In the genomic region with DNA sequence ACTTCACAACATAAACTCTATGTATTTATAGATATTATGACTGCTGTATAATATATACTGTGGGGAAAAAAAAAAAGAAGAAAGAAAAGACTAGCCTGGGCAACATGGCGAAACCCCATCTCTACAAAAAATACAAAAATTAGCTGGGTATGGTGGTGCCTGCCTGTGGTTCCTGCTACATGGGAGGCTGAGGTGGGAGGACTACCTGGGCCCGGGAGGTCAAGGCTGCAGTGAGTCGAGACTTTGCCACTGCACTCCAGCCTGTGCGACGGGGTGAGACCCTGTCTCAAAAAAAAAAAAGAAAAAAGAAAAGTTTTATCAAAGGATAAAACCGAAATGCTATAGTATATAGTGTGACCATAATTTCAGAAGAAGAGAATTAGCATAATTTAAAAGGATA, we compare ENCODE assay signal across 10 cellular contexts. TPM values are rescaled to one million over a fixed set of nuclear protein-coding genes. Genes with fewer than 3 reads are reported as not detected.
DNase-seq lines count a peak whose midpoint lies in the region; ATAC-seq and TF ChIP-seq lines count a peak whose summit lies in the region.
"Had no signal": no experiment of that assay in that cellular context is flagged by ENCODE, and none has a peak within 500 bp of the region (broad histone marks: within the 10 kb centered on the region; RNA-seq: fewer than 3 reads in every experiment).

No MANE protein-coding gene starts in this region.

- H3K27ac ChIP-seq in left lung (no peak overlapping the region), suprapubic skin (no peak overlapping the region)
- H3K27ac ChIP-seq: RWPE1 had no signal

- H3K9me3 Mint-ChIP-seq in activated T-cell treated with anti-CD3 and anti-CD28 coated beads, Interleukin-2, amount 50 U/mL, for 4 hours = no peaks in the 10 kb centered on the region
- no peaks in the 10 kb centered on the region for H3K9me3 Mint-ChIP-seq in activated naive CD8-positive, alpha-beta T cell treated with anti-CD3 and anti-CD28 coated beads, Interleukin-2, amount 10 ng/mL, durations not matched to agents 7 days and 5 days
- H3K9me3 Mint-ChIP-seq: CD14-positive monocyte had no signal

- POLR2A ChIA-PET in activated naive CD8-positive, alpha-beta T cell treated with anti-CD3 and anti-CD28 coated beads, Interleukin-2, amount 10 ng/mL, durations not matched to agents 7 days and 5 days (lab: Charles Lee) = no interaction called here

- no peak for TF ChIP-seq EP300 in suprapubic skin (IDR thresholded peaks at IDR 0.05)

- ATAC-seq in activated T-cell treated with anti-CD3 and anti-CD28 coated beads, Interleukin-2, amount 50 U/mL, for 4 hours = no peak
- no peak for ATAC-seq in activated naive CD8-positive, alpha-beta T cell treated with anti-CD3 and anti-CD28 coated beads, Interleukin-2, amount 10 ng/mL, durations not matched to agents 7 days and 5 days (ENCODE audit: low read depth)
- no peak for ATAC-seq in left lung
- ATAC-seq in mucosa of descending colon = no peak
- no peak for ATAC-seq in GM21619 (IDR thresholded peaks at IDR 0.05; ENCODE audit: unreplicated experiment)

- no peak for TF ChIP-seq POLR2A in suprapubic skin (IDR thresholded peaks at IDR 0.05)

- DNase-seq in activated T-cell treated with anti-CD3 and anti-CD28 coated beads, Interleukin-2, amount 50 U/mL, for 4 hours = no peak
- no peak for DNase-seq in activated T-cell treated with anti-CD3 and anti-CD28 coated beads, Interleukin-2, amount 50 U/mL, for 1 hour
- DNase-seq in activated naive CD8-positive, alpha-beta T cell treated with anti-CD3 and anti-CD28 coated beads, Interleukin-2, amount 10 ng/mL, durations not matched to agents 7 days and 5 days = no peak
- DNase-seq in left lung (no peak), suprapubic skin (ENCODE audit: low spot score in 2 of 2) (no peak), mucosa of descending colon (no peak), ureter (ENCODE audit: low spot score) (no peak)

- no peaks in the 10 kb centered on the region for H3K27me3 Mint-ChIP-seq in activated T-cell treated with anti-CD3 and anti-CD28 coated beads, Interleukin-2, amount 50 U/mL, for 4 hours (ENCODE audit: low read depth)
- H3K27me3 Mint-ChIP-seq in activated naive CD8-positive, alpha-beta T cell treated with anti-CD3 and anti-CD28 coated beads, Interleukin-2, amount 10 ng/mL, durations not matched to agents 7 days and 5 days = no peaks in the 10 kb centered on the region

- H3K4me1 Mint-ChIP-seq in activated T-cell treated with anti-CD3 and anti-CD28 coated beads, Interleukin-2, amount 50 U/mL, for 4 hours (ENCODE audit: low read depth) = peaks cover 65% of the 10 kb centered on the region
- peaks cover 40% of the 10 kb centered on the region for H3K4me1 Mint-ChIP-seq in activated naive CD8-positive, alpha-beta T cell treated with anti-CD3 and anti-CD28 coated beads, Interleukin-2, amount 10 ng/mL, durations not matched to agents 7 days and 5 days

- intact Hi-C loops in left lung (cut with DNase I) = no loop called here
- intact Hi-C loops in mucosa of descending colon (cut with DNase I, micrococcal nuclease) = no loop called here

- 89% methylated on average over 6 of the region's 6 CpGs for WGBS in suprapubic skin

- H3K4me3 ChIP-seq in left lung = peak overlapping the region; percentile 12 to 92
- peak overlapping the region; percentile 74 for H3K4me3 ChIP-seq in suprapubic skin
- no peak overlapping the region for H3K4me3 ChIP-seq in mucosa of descending colon

- TF ChIP-seq CTCF in left lung (IDR thresholded peaks at IDR 0.05) (no peak), suprapubic skin (IDR thresholded peaks at IDR 0.05) (no peak), mucosa of descending colon (IDR thresholded peaks at IDR 0.05) (no peak)

- H3K4me1 ChIP-seq in left lung (peaks cover 38 to 73% of the 10 kb centered on the region in 2 donors), suprapubic skin (peaks cover 60% of the 10 kb centered on the region), mucosa of descending colon (ENCODE audit: low read depth) (peaks cover 44% of the 10 kb centered on the region)

- peaks cover 19% of the 10 kb centered on the region for H3K36me3 Mint-ChIP-seq in activated T-cell treated with anti-CD3 and anti-CD28 coated beads, Interleukin-2, amount 50 U/mL, for 4 hours (ENCODE audit: insufficient read depth)
- H3K36me3 Mint-ChIP-seq in activated naive CD8-positive, alpha-beta T cell treated with anti-CD3 and anti-CD28 coated beads, Interleukin-2, amount 10 ng/mL, durations not matched to agents 7 days and 5 days = peaks cover 36% of the 10 kb centered on the region

- peak overlapping the region; percentile 73 for H3K4me3 Mint-ChIP-seq in activated T-cell treated with anti-CD3 and anti-CD28 coated beads, Interleukin-2, amount 50 U/mL, for 4 hours
- peak overlapping the region; percentile 61 for H3K4me3 Mint-ChIP-seq in activated naive CD8-positive, alpha-beta T cell treated with anti-CD3 and anti-CD28 coated beads, Interleukin-2, amount 10 ng/mL, durations not matched to agents 7 days and 5 days

- H3K27ac Mint-ChIP-seq in activated naive CD8-positive, alpha-beta T cell treated with anti-CD3 and anti-CD28 coated beads, Interleukin-2, amount 10 ng/mL, durations not matched to agents 7 days and 5 days = no peak overlapping the region

- no peaks in the 10 kb centered on the region for H3K9me3 ChIP-seq in left lung
- H3K9me3 ChIP-seq in suprapubic skin = no peaks in the 10 kb centered on the region
- H3K9me3 ChIP-seq in mucosa of descending colon = no peaks in the 10 kb centered on the region

- peaks cover 0 to 5% of the 10 kb centered on the region in 2 donors for H3K36me3 ChIP-seq in left lung
- no peaks in the 10 kb centered on the region for H3K36me3 ChIP-seq in suprapubic skin
- H3K36me3 ChIP-seq in mucosa of descending colon (ENCODE audit: low read depth) = no peaks in the 10 kb centered on the region

- H3K27me3 ChIP-seq in left lung (no peaks in the 10 kb centered on the region), suprapubic skin (no peaks in the 10 kb centered on the region)

RNA-seq across cellular contexts. Expression of a gene that starts 2.7 kb away (rescaled TPM):
- total RNA-seq in activated T-cell treated with anti-CD3 and anti-CD28 coated beads, Interleukin-2, amount 50 U/mL, for 4 hours = 10 to 100 TPM; 13.5 to 14.0 (median 13.9) TPM
- 10 to 100 TPM; 24.0 to 24.3 TPM for total RNA-seq in activated naive CD8-positive, alpha-beta T cell treated with anti-CD3 and anti-CD28 coated beads, Interleukin-2, amount 10 ng/mL, durations not matched to agents 7 days and 5 days
- total RNA-seq in left lung (10 to 100 TPM; 19.8 to 20.4 TPM), suprapubic skin (10 to 100 TPM; 16.3 to 32.6 (median 19.8) TPM), mucosa of descending colon (10 to 100 TPM; 14.5 to 18.4 (median 14.5) TPM), ureter (13.3 TPM)

RNA-seq across cellular contexts. Expression of a gene that starts 3.1 kb away (rescaled TPM):
- 10 to 100 TPM in 2 of 3 donors, 1 to 10 TPM in 1; 9.9 to 15.2 (median 12.9) TPM for total RNA-seq in activated T-cell treated with anti-CD3 and anti-CD28 coated beads, Interleukin-2, amount 50 U/mL, for 4 hours
- total RNA-seq in activated naive CD8-positive, alpha-beta T cell treated with anti-CD3 and anti-CD28 coated beads, Interleukin-2, amount 10 ng/mL, durations not matched to agents 7 days and 5 days = 10 to 100 TPM; 14.7 to 19.0 TPM
- total RNA-seq in left lung (10 to 100 TPM in 1 of 2 donors, 1 to 10 TPM in 1; 9.4 to 14.6 TPM), suprapubic skin (10 to 100 TPM; 18.6 to 28.4 (median 22.8) TPM), mucosa of descending colon (10 to 100 TPM; 10.7 to 13.1 (median 11.5) TPM), ureter (10.9 TPM)
